16 cellular contexts compared by ENCODE assay signal in genomic region chr1:173134800-173135199, GRCh38.
DNase-seq lines count a peak whose midpoint lies in the region; ATAC-seq and TF ChIP-seq lines count a peak whose summit lies in the region.
"Had no signal": no experiment of that assay in that cellular context is flagged by ENCODE, and none has a peak within 500 bp of the region (broad histone marks: within the 10 kb centered on the region; RNA-seq: fewer than 3 reads in every experiment).

No MANE protein-coding gene starts in this region.

- no peak overlapping the region for H3K9ac ChIP-seq in SK-N-SH
- H3K9ac ChIP-seq: GM23248 had no signal

- H2AFZ ChIP-seq in SK-N-SH (ENCODE audit: low read depth) (peak overlapping the region; percentile 66; the same call in 1 of the 2 replicates), hepatocyte (no peak overlapping the region)
- H2AFZ ChIP-seq: GM23248, PC-9 had no signal

- H3K27me3 ChIP-seq in SK-N-SH (ENCODE audit: insufficient read depth) (no peaks in the 10 kb centered on the region), hepatocyte (no peaks in the 10 kb centered on the region), gastroesophageal sphincter (no peaks in the 10 kb centered on the region)

- H3K36me3 ChIP-seq in SK-N-SH (replicated peaks in 1 of 2; ENCODE audit: control insufficient read depth in 1 of 2, insufficient read depth in 2 of 2, low read length in 1 of 2): no peaks in the 10 kb centered on the region
- no peaks in the 10 kb centered on the region for H3K36me3 ChIP-seq in hepatocyte (replicated peaks; ENCODE audit: insufficient read depth, low read depth)
- H3K36me3 ChIP-seq in gastroesophageal sphincter: no peaks in the 10 kb centered on the region

- H3K9me3 ChIP-seq in SK-N-SH: no peaks in the 10 kb centered on the region
- H3K9me3 ChIP-seq in hepatocyte (ENCODE audit: low read depth): no peaks in the 10 kb centered on the region
- H3K9me3 ChIP-seq in gastroesophageal sphincter: no peaks in the 10 kb centered on the region

- H3K79me2 ChIP-seq in SK-N-SH (ENCODE audit: insufficient read depth) (no peaks in the 10 kb centered on the region), hepatocyte (no peaks in the 10 kb centered on the region)

- H3K4me3 ChIP-seq in SK-N-SH (ENCODE audit: low read depth in 2 of 2, low read length in 1 of 2) (no peak overlapping the region), hepatocyte (no peak overlapping the region), gastroesophageal sphincter (no peak overlapping the region)
- H3K4me3 ChIP-seq: GM23248, K562, PC-9 had no signal

- H3K4me1 Mint-ChIP-seq in neural crest cell: peaks cover 8% of the 10 kb centered on the region
- H3K4me1 Mint-ChIP-seq: B cell; CD4-positive, alpha-beta memory T cell had no signal

- no peaks in the 10 kb centered on the region for H3K36me3 Mint-ChIP-seq in neural crest cell (ENCODE audit: low read depth)
- H3K36me3 Mint-ChIP-seq: CD4-positive, alpha-beta memory T cell had no signal

- POLR2A ChIA-PET in SK-N-SH (lab: Yijun Ruan, JAX): no interaction called here

- H3K27ac ChIP-seq in SK-N-SH (ENCODE audit: low read depth in 2 of 2, low read length in 1 of 2) (0 out of 4 replicates have a peak overlapping the region, but pooled peaks of 1 of the 2 experiments have one; percentile 25), hepatocyte (peak overlapping the region; percentile 40), gastroesophageal sphincter (no peak overlapping the region)
- H3K27ac ChIP-seq: GM23248, HL-60, PC-9 had no signal

- no peaks in the 10 kb centered on the region for H3K9me2 ChIP-seq in SK-N-SH
- no peaks in the 10 kb centered on the region for H3K9me2 ChIP-seq in hepatocyte (replicated peaks; ENCODE audit: insufficient read depth)

- TF ChIP-seq RAD21 in SK-N-SH (IDR thresholded peaks at IDR 0.05; ENCODE audit: low read length): no peak

- H3K4me1 ChIP-seq in SK-N-SH (ENCODE audit: control insufficient read depth in 1 of 2, insufficient read depth in 2 of 2, low read depth in 1 of 2, low read length in 1 of 2) (peaks cover 0 to 5% of the 10 kb centered on the region in 2 experiments; a peak in 2 of 4 replicates), hepatocyte (ENCODE audit: insufficient read depth) (no peaks in the 10 kb centered on the region), gastroesophageal sphincter (no peaks in the 10 kb centered on the region)

- TF ChIP-seq CTCF in SK-N-SH (IDR thresholded peaks at IDR 0.05): no peak
- TF ChIP-seq CTCF in hepatocyte (IDR thresholded peaks at IDR 0.05; ENCODE audit: poor library complexity): no peak
- no peak for TF ChIP-seq CTCF in neural crest cell (conservative IDR thresholded peaks at IDR 0.05)
- TF ChIP-seq CTCF in gastroesophageal sphincter (IDR thresholded peaks at IDR 0.05): no peak

- TF ChIP-seq EP300 in SK-N-SH (IDR thresholded peaks at IDR 0.05; ENCODE audit: borderline replicate concordance in 1 of 2, low read depth in 1 of 2, low read length in 1 of 2) (no peak), gastroesophageal sphincter (IDR thresholded peaks at IDR 0.05) (no peak)

- peaks cover 7% of the 10 kb centered on the region for H3F3A ChIP-seq in SK-N-SH (replicated peaks; ENCODE audit: insufficient read depth)

- WGBS in SK-N-SH (ENCODE audit: low lambda C conversion rate): 66% methylated on average over 5 of the region's 5 CpGs
- 89% methylated on average over 5 of the region's 5 CpGs for WGBS in hepatocyte (ENCODE audit: low lambda C conversion rate, missing lambda C conversion rate)
- 80 to 87% methylated on average over 1 to 3 of the region's 5 CpGs for WGBS in gastroesophageal sphincter (ENCODE audit: low coverage in 1 of 2), 2 donors

- CTCF ChIA-PET in SK-N-SH (lab: Yijun Ruan, JAX): no interaction called here

- H3K4me3 Mint-ChIP-seq in neural crest cell: no peak overlapping the region
- H3K4me3 Mint-ChIP-seq: B cell; CD4-positive, alpha-beta memory T cell had no signal

- DNase-seq in SK-N-SH (no peak), hepatocyte (ENCODE audit: low spot score) (peak; percentile 27), neural crest cell (ENCODE audit: low read depth, low spot score) (no peak), erythroblast (lab: John Stamatoyannopoulos, UW) (no peak), UCSD-AML1 (lab: John Stamatoyannopoulos, UW; ENCODE audit: unreplicated experiment) (no peak)
- no peak for DNase-seq in stimulated activated CD4-positive, alpha-beta T cell treated with anti-CD3 and anti-CD28 coated beads, Interleukin-2, amount 100 ng/mL, for 48 hours
- DNase-seq: CD4-positive, alpha-beta memory T cell; DMS79 treated with DMSO at 0.1 percent for 48 hours; GF-D8; NCI-H1048; PC-9 had no signal

- H3K27ac Mint-ChIP-seq in neural crest cell (ENCODE audit: unreplicated experiment): peak overlapping the region; percentile 28
- H3K27ac Mint-ChIP-seq: B cell; CD4-positive, alpha-beta memory T cell had no signal

- H3K27me3 Mint-ChIP-seq in neural crest cell (ENCODE audit: low read depth): no peaks in the 10 kb centered on the region

- TF ChIP-seq POLR2A in erythroblast (IDR thresholded peaks at IDR 0.05; ENCODE audit: low read length) (no peak), gastroesophageal sphincter (IDR thresholded peaks at IDR 0.05) (no peak)

- ATAC-seq in gastroesophageal sphincter: no peak
- ATAC-seq: K562 had no signal

- peaks cover 8% of the 10 kb centered on the region for H3K9me3 Mint-ChIP-seq in neural crest cell

- H3K4me2 ChIP-seq in SK-N-SH: no peak overlapping the region
- H3K4me2 ChIP-seq in hepatocyte: no peak overlapping the region
- H3K4me2 ChIP-seq: PC-9 had no signal

- H4K20me1 ChIP-seq in SK-N-SH (ENCODE audit: insufficient read depth) (no peaks in the 10 kb centered on the region), hepatocyte (ENCODE audit: insufficient read depth, poor library complexity, severe bottlenecking) (no peaks in the 10 kb centered on the region)

TF ChIP-seq in SK-N-SH, 30 proteins besides CTCF, POLR2A, EP300 and RAD21:
- TF ChIP-seq JUND (IDR thresholded peaks at IDR 0.05) (no peak), FOXJ3 (CRISPR knock-in tag; IDR thresholded peaks at IDR 0.05) (no peak), POLR2AphosphoS5 (IDR thresholded peaks at IDR 0.05; ENCODE audit: low read depth, low read length) (no peak), RCOR1 (IDR thresholded peaks at IDR 0.05; ENCODE audit: low read length) (no peak), REST (IDR thresholded peaks at IDR 0.05; ENCODE audit: low read depth, low read length) (no peak), MEF2A (IDR thresholded peaks at IDR 0.05; ENCODE audit: borderline replicate concordance, low read depth) (no peak)
- TF ChIP-seq, protein P1, sequence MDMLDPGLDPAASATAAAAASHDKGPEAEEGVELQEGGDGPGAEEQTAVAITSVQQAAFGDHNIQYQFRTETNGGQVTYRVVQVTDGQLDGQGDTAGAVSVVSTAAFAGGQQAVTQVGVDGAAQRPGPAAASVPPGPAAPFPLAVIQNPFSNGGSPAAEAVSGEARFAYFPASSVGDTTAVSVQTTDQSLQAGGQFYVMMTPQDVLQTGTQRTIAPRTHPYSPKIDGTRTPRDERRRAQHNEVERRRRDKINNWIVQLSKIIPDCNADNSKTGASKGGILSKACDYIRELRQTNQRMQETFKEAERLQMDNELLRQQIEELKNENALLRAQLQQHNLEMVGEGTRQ (IDR thresholded peaks at IDR 0.05; ENCODE audit: borderline replicate concordance, low read depth, low read length): no peak
- TF ChIP-seq, protein P2, sequence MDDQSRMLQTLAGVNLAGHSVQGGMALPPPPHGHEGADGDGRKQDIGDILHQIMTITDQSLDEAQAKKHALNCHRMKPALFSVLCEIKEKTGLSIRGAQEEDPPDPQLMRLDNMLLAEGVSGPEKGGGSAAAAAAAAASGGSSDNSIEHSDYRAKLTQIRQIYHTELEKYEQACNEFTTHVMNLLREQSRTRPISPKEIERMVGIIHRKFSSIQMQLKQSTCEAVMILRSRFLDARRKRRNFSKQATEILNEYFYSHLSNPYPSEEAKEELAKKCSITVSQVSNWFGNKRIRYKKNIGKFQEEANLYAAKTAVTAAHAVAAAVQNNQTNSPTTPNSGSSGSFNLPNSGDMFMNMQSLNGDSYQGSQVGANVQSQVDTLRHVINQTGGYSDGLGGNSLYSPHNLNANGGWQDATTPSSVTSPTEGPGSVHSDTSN (IDR thresholded peaks at IDR 0.05): no peak
